ENCODE assay signal across 2 cellular contexts in the genomic region with DNA sequence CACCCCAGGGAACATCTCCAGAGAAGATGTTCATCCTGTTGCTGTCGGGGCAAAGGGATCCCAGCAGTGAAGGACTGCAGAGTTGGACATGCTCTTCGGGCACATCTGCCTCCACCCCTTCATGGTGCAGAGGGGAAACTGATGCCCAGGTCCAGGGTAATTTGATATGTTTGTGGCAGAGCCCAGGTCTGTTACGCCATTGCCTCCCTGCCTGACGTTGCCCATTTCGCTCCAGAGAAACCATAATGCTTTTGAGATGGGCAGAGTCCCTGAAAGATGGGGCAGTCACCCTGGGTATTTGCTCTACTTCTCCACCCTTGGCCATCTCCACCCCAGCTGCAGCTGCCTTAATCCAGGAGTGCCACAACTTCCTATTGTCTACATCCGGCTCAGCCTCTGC.
TF ChIP-seq lines count a peak whose summit lies in the region.

No MANE protein-coding gene starts in this region.

TF ChIP-seq in IMR-90, 13 proteins besides CTCF, POLR2A, EP300 and RAD21:
- no peak for TF ChIP-seq SMC3 (IDR thresholded peaks at IDR 0.05; ENCODE audit: low read depth, low read length)
- no peak for TF ChIP-seq RCOR1 (IDR thresholded peaks at IDR 0.05; ENCODE audit: insufficient replicate concordance, low read length)
- no peak for TF ChIP-seq NFE2L2 (IDR thresholded peaks at IDR 0.05; ENCODE audit: low read depth, low read length)
- no peak for TF ChIP-seq BHLHE40 (IDR thresholded peaks at IDR 0.05; ENCODE audit: low read depth, low read length)
- TF ChIP-seq FOS (IDR thresholded peaks at IDR 0.05; ENCODE audit: low read depth, low read length) = no peak
- TF ChIP-seq MXI1 (IDR thresholded peaks at IDR 0.05; ENCODE audit: borderline replicate concordance, low read depth, low read length) = no peak
- TF ChIP-seq, protein P1, sequence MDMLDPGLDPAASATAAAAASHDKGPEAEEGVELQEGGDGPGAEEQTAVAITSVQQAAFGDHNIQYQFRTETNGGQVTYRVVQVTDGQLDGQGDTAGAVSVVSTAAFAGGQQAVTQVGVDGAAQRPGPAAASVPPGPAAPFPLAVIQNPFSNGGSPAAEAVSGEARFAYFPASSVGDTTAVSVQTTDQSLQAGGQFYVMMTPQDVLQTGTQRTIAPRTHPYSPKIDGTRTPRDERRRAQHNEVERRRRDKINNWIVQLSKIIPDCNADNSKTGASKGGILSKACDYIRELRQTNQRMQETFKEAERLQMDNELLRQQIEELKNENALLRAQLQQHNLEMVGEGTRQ (IDR thresholded peaks at IDR 0.05; ENCODE audit: low read depth, low read length) = no peak
- TF ChIP-seq CEBPB (IDR thresholded peaks at IDR 0.05; ENCODE audit: low read depth, low read length) = no peak
- TF ChIP-seq RFX5 (IDR thresholded peaks at IDR 0.05; ENCODE audit: low read depth, low read length) = no peak
- TF ChIP-seq CHD1 (IDR thresholded peaks at IDR 0.05; ENCODE audit: low read depth, low read length) = no peak
- TF ChIP-seq, protein P2, sequence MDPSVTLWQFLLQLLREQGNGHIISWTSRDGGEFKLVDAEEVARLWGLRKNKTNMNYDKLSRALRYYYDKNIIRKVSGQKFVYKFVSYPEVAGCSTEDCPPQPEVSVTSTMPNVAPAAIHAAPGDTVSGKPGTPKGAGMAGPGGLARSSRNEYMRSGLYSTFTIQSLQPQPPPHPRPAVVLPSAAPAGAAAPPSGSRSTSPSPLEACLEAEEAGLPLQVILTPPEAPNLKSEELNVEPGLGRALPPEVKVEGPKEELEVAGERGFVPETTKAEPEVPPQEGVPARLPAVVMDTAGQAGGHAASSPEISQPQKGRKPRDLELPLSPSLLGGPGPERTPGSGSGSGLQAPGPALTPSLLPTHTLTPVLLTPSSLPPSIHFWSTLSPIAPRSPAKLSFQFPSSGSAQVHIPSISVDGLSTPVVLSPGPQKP (IDR thresholded peaks at IDR 0.05; ENCODE audit: borderline replicate concordance, low read depth, low read length) = no peak
- TF ChIP-seq MAZ (IDR thresholded peaks at IDR 0.05; ENCODE audit: borderline replicate concordance, low read depth, low read length) = no peak
- TF ChIP-seq MAFK (IDR thresholded peaks at IDR 0.05; ENCODE audit: low read depth, low read length) = no peak

TF ChIP-seq in H1, 55 proteins besides CTCF, POLR2A, EP300 and RAD21:
- TF ChIP-seq TEAD4 (IDR thresholded peaks at IDR 0.05; ENCODE audit: low read depth, low read length) = no peak
- TF ChIP-seq BRCA1 (IDR thresholded peaks at IDR 0.05; ENCODE audit: low read depth, low read length) = no peak
- TF ChIP-seq ZNF274 (IDR thresholded peaks at IDR 0.05; ENCODE audit: borderline replicate concordance, extremely low read depth, low read length) = no peak
- TF ChIP-seq ASH2L (IDR thresholded peaks at IDR 0.05; ENCODE audit: low read length) = no peak
- no peak for TF ChIP-seq CBX5 (IDR thresholded peaks at IDR 0.05; ENCODE audit: low read depth, low read length)
